ENCODE assay signal across 1 cellular context in genomic region chr9:90433398-90433890, GRCh38.
A peak's percentile ranks its signal among the peaks of the same experiment; 100 is the strongest.
TF ChIP-seq lines count a peak whose summit lies in the region.

No MANE protein-coding gene starts in this region.

TF ChIP-seq in HEK293, 187 proteins besides CTCF, POLR2A, EP300 and RAD21 (continued from another document):
- TF ChIP-seq ZNF335 (tag by site-specific recombination; conservative IDR thresholded peaks at IDR 0.05) (peak; percentile 65), ZNF449 (tag by site-specific recombination; IDR thresholded peaks at IDR 0.05) (peak; percentile 72), ZNF184 (tag by site-specific recombination; IDR thresholded peaks at IDR 0.05) (peak; percentile 27; the same call in 1 of the 2 replicates), ZBTB44 (tag by site-specific recombination; IDR thresholded peaks at IDR 0.05) (0 out of 2 replicates have a peak, but pooled peaks have one; percentile 29), ZEB2 (tag by site-specific recombination; IDR thresholded peaks at IDR 0.05) (0 out of 2 replicates have a peak, but pooled peaks have one; percentile 51), ZNF214 (tag by site-specific recombination; IDR thresholded peaks at IDR 0.05; ENCODE audit: borderline replicate concordance) (no peak), ZNF623 (tag by site-specific recombination; IDR thresholded peaks at IDR 0.05) (no peak), ZNF391 (tag by site-specific recombination; IDR thresholded peaks at IDR 0.05; ENCODE audit: borderline replicate concordance, low read depth) (no peak), ZXDB (tag by site-specific recombination; IDR thresholded peaks at IDR 0.05) (0 out of 2 replicates have a peak, but pooled peaks have one; percentile 19), ZIC2 (tag by site-specific recombination; IDR thresholded peaks at IDR 0.05) (peak; percentile 81), ZBTB17 (tag by site-specific recombination; IDR thresholded peaks at IDR 0.05) (peak; percentile 63), ZNF518A (tag by site-specific recombination; conservative IDR thresholded peaks at IDR 0.05; ENCODE audit: low read depth) (no peak), ZBTB20 (tag by site-specific recombination; IDR thresholded peaks at IDR 0.05) (no peak), BCL6B (tag by site-specific recombination; IDR thresholded peaks at IDR 0.05) (no peak), HIC1 (tag by site-specific recombination; IDR thresholded peaks at IDR 0.05) (0 out of 2 replicates have a peak, but pooled peaks have one; percentile 33)
